ENCODE assay signal across 1 cellular context in the genomic region with DNA sequence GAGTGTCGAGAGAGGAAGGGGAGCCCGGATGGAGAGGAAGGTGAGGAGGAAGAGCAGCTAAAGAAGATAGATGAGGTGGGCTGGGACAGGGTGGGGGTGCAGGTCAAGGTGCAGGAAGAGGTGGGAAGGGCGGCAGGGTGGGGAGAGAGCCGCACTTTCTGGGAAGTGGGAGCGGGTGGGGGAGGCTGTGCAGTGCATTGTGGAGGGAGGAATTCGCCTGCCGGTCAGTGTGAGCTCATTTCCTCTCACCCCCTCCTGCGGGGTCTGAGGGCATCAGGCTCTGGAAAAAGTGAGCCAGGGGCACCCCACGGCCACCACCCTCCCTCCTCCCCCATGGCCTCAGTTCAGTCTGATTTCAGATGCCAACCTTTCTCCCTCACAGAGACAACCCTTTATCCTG.
TF ChIP-seq lines count a peak whose summit lies in the region.

No MANE protein-coding gene starts in this region.

TF ChIP-seq in endothelial cell of umbilical vein, 7 proteins besides CTCF, POLR2A, EP300 and RAD21 (continued from another document):
- TF ChIP-seq FOS (IDR thresholded peaks at IDR 0.05; ENCODE audit: borderline replicate concordance, insufficient read depth, low read length) (no peak), EZH2 (IDR thresholded peaks at IDR 0.05; ENCODE audit: borderline replicate concordance, low read depth, low read length, severe bottlenecking) (no peak), MYC (IDR thresholded peaks at IDR 0.05; ENCODE audit: low read depth, low read length) (no peak), POLR2AphosphoS5 (IDR thresholded peaks at IDR 0.05; ENCODE audit: insufficient read depth, low read depth, low read length) (peak; percentile 78)
- TF ChIP-seq, protein P1, sequence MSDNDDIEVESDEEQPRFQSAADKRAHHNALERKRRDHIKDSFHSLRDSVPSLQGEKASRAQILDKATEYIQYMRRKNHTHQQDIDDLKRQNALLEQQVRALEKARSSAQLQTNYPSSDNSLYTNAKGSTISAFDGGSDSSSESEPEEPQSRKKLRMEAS (IDR thresholded peaks at IDR 0.05; ENCODE audit: insufficient read depth, insufficient read length), result no peak
